ENCODE assay signal across 14 cellular contexts in genomic region chr7:80614911-80615310, GRCh38. TPM values are rescaled to one million over a fixed set of nuclear protein-coding genes. Genes with fewer than 3 reads are reported as not detected.
DNase-seq lines count a peak whose midpoint lies in the region; ATAC-seq and TF ChIP-seq lines count a peak whose summit lies in the region.
"Had no signal": no experiment of that assay in that cellular context is flagged by ENCODE, and none has a peak within 500 bp of the region (broad histone marks: within the 10 kb centered on the region; RNA-seq: fewer than 3 reads in every experiment).

No MANE protein-coding gene starts in this region.

- no peak overlapping the region for H2BK5ac ChIP-seq in IMR-90 (ENCODE audit: low read depth, low read length, poor library complexity, severe bottlenecking)

- no peak for TF ChIP-seq POLR2A in IMR-90 (IDR thresholded peaks at IDR 0.05; ENCODE audit: low read depth, low read length)

- dilution Hi-C loops in IMR-90 (cut with HindIII; ENCODE audit: low sequenced_read_pairs, unreplicated experiment), result no loop called here

- peak overlapping the region; percentile 59 for H2AFZ ChIP-seq in IMR-90 (replicated peaks; ENCODE audit: low read length, poor library complexity)

- H2AK5ac ChIP-seq in IMR-90 (ENCODE audit: low read depth, low read length), result no peak overlapping the region

- no peak overlapping the region for H4K91ac ChIP-seq in IMR-90 (ENCODE audit: insufficient read depth, low read depth, low read length)

- peak overlapping the region; percentile 91; the same call in 1 of the 2 replicates for H3K18ac ChIP-seq in IMR-90 (ENCODE audit: low read depth, low read length)

- BruUV-seq in IMR-90 (replicated peaks; lab: Mats Ljungman, UMichigan), result no TSS peak

- H4K8ac ChIP-seq in IMR-90 (ENCODE audit: low read depth in 2 of 2, low read length in 2 of 2), result peak overlapping the region in 1 of 2 experiments; percentile 11; a peak in 1 of 4 replicates

- H3K9ac ChIP-seq in IMR-90 (ENCODE audit: low read depth, low read length), result no peak overlapping the region

- H3K4me3 Mint-ChIP-seq in CD8-positive, alpha-beta T cell, result no peak overlapping the region
- H3K4me3 Mint-ChIP-seq: activated CD8-positive, alpha-beta memory T cell treated with anti-CD3 and anti-CD28 coated beads, Interleukin-2, amount 10 ng/mL, durations not matched to agents 7 days and 5 days; CD4-positive, alpha-beta T cell had no signal

- H3K9me3 ChIP-seq in IMR-90 (ENCODE audit: control insufficient read depth, insufficient read depth, low read length) (no peaks in the 10 kb centered on the region; the same call in 1 of the 2 replicates), WERI-Rb-1 (ENCODE audit: severe bottlenecking) (no peaks in the 10 kb centered on the region)
- no peaks in the 10 kb centered on the region for H3K9me3 ChIP-seq in CD8-positive, alpha-beta T cell (ENCODE audit: low read length)

- in situ Hi-C loops in IMR-90 (cut with MboI; ENCODE audit: low sequenced_read_pairs), result no loop called here

- H3K27ac ChIP-seq in IMR-90 (ENCODE audit: insufficient read depth, low read length) (no peak overlapping the region), WERI-Rb-1 (no peak overlapping the region)
- no peak overlapping the region for H3K27ac ChIP-seq in CD8-positive, alpha-beta T cell (ENCODE audit: low read depth, low read length)

- H3K4ac ChIP-seq in IMR-90 (ENCODE audit: low read depth, low read length), result no peak overlapping the region; the same call in 1 of the 2 replicates

- intact Hi-C loops in IMR-90 (cut with micrococcal nuclease), result no loop called here
- intact Hi-C loops in CD8-positive, alpha-beta T cell (cut with DNase I, micrococcal nuclease), result no loop called here

- H3K36me3 ChIP-seq in IMR-90 (ENCODE audit: control insufficient read depth, insufficient read depth, low read length), result no peaks in the 10 kb centered on the region
- no peaks in the 10 kb centered on the region for H3K36me3 ChIP-seq in CD8-positive, alpha-beta T cell (ENCODE audit: insufficient read depth, low read length)
- no peaks in the 10 kb centered on the region for H3K36me3 ChIP-seq in WERI-Rb-1

- no peak overlapping the region for H3K4me2 ChIP-seq in IMR-90 (ENCODE audit: low read depth, low read length)

- peak overlapping the region; percentile 76; the same call in 1 of the 2 replicates for H4K5ac ChIP-seq in IMR-90 (ENCODE audit: low read depth, low read length)

- no peaks in the 10 kb centered on the region for H3K36me3 Mint-ChIP-seq in CD8-positive, alpha-beta T cell
- H3K36me3 Mint-ChIP-seq: activated CD8-positive, alpha-beta memory T cell treated with anti-CD3 and anti-CD28 coated beads, Interleukin-2, amount 10 ng/mL, durations not matched to agents 7 days and 5 days; activated naive CD4-positive, alpha-beta T cell treated with anti-CD3 and anti-CD28 coated beads, Interleukin-2, amount 50 U/mL, for 72 hours had no signal

- no peaks in the 10 kb centered on the region for H3K9me1 ChIP-seq in IMR-90 (ENCODE audit: insufficient read depth, low read length)

- TF ChIP-seq RAD21 in IMR-90 (IDR thresholded peaks at IDR 0.05; ENCODE audit: low read length), result no peak

- no peaks in the 10 kb centered on the region for H3K27me3 Mint-ChIP-seq in CD8-positive, alpha-beta T cell (ENCODE audit: low read depth)
- H3K27me3 Mint-ChIP-seq: activated CD8-positive, alpha-beta memory T cell treated with anti-CD3 and anti-CD28 coated beads, Interleukin-2, amount 10 ng/mL, durations not matched to agents 7 days and 5 days; CD4-positive, alpha-beta T cell had no signal

- CTCF ChIA-PET in IMR-90 (lab: Yijun Ruan, JAX), result no interaction called here
- CTCF ChIA-PET in CD8-positive, alpha-beta T cell (lab: Charles Lee), result no interaction called here

- no peaks in the 10 kb centered on the region for H3K4me1 Mint-ChIP-seq in CD8-positive, alpha-beta T cell (ENCODE audit: low read depth)
- H3K4me1 Mint-ChIP-seq: activated CD8-positive, alpha-beta memory T cell treated with anti-CD3 and anti-CD28 coated beads, Interleukin-2, amount 10 ng/mL, durations not matched to agents 7 days and 5 days had no signal

- no peak overlapping the region for H2AK9ac ChIP-seq in IMR-90 (replicated peaks; ENCODE audit: low read depth, low read length, poor library complexity)

- WGBS in IMR-90 (ENCODE audit: extremely low coverage in 2 of 2, insufficient read length in 1 of 2), 2 experiments, result 100% methylated on average over 2 of the region's 5 CpGs; no CpG with 5 or more reads in 1 of the 2 experiments

- ATAC-seq in IMR-90 (ENCODE audit: low read depth) (no peak), HG03135 (IDR thresholded peaks at IDR 0.05; ENCODE audit: unreplicated experiment) (no peak)
- no peak for ATAC-seq in CD8-positive, alpha-beta T cell
- ATAC-seq: activated CD8-positive, alpha-beta memory T cell treated with anti-CD3 and anti-CD28 coated beads, Interleukin-2, amount 10 ng/mL, durations not matched to agents 7 days and 5 days; activated naive CD4-positive, alpha-beta T cell treated with anti-CD3 and anti-CD28 coated beads, Interleukin-2, amount 50 U/mL, for 72 hours had no signal

- no peaks in the 10 kb centered on the region for H3K79me1 ChIP-seq in IMR-90 (ENCODE audit: low read depth in 1 of 2, low read length in 2 of 2)

- peak overlapping the region; percentile 9; the same call in 1 of the 2 replicates for H2BK120ac ChIP-seq in IMR-90 (ENCODE audit: low read depth, low read length)

- no peak overlapping the region for H3K4me3 ChIP-seq in IMR-90 (ENCODE audit: insufficient read depth, low read depth, low read length)
- H3K4me3 ChIP-seq in choroid plexus epithelial cell (ENCODE audit: low read depth, low read length), result no peak overlapping the region
- H3K4me3 ChIP-seq in retinal pigment epithelial cell (ENCODE audit: low read length), result no peak overlapping the region
- no peak overlapping the region for H3K4me3 ChIP-seq in CD8-positive, alpha-beta T cell (ENCODE audit: low read depth, low read length)
- no peak overlapping the region for H3K4me3 ChIP-seq in WERI-Rb-1 (ENCODE audit: low read depth, low read length)

- H3K14ac ChIP-seq in IMR-90 (replicated peaks; ENCODE audit: low read depth, low read length), result no peak overlapping the region

- no peaks in the 10 kb centered on the region for H3K27me3 ChIP-seq in IMR-90 (ENCODE audit: control insufficient read depth, insufficient read depth, low read length)
- H3K27me3 ChIP-seq in CD8-positive, alpha-beta T cell (ENCODE audit: insufficient read depth, low read length), result no peaks in the 10 kb centered on the region
- H3K27me3 ChIP-seq in WERI-Rb-1 (ENCODE audit: insufficient read depth, low read depth, severe bottlenecking), result no peaks in the 10 kb centered on the region

- H3K23ac ChIP-seq in IMR-90 (ENCODE audit: low read depth, low read length), result no peak overlapping the region

- DNase-seq in EH (ENCODE audit: low read depth) (peak; percentile 93), IMR-90 (peak; percentile 42), choroid plexus epithelial cell (ENCODE audit: low read depth) (peak; percentile 68), retinal pigment epithelial cell (ENCODE audit: low read depth) (peak; percentile 12), WERI-Rb-1 (no peak)
- no peak for DNase-seq in CD8-positive, alpha-beta T cell
- no peak for DNase-seq in stimulated activated CD4-positive, alpha-beta T cell treated with anti-CD3 and anti-CD28 coated beads, Interleukin-2, amount 100 ng/mL, for 48 hours
- DNase-seq: activated CD8-positive, alpha-beta memory T cell treated with anti-CD3 and anti-CD28 coated beads, Interleukin-2, amount 10 ng/mL, durations not matched to agents 7 days and 5 days; CD4-positive, alpha-beta T cell; dermis blood vessel endothelial cell; NCI-H1694 treated with DMSO at 0.1 percent for 48 hours; SIG-M5 had no signal

- peaks cover 2% of the 10 kb centered on the region for H3K4me1 ChIP-seq in IMR-90 (ENCODE audit: control insufficient read depth, insufficient read depth, low read length)
- no peaks in the 10 kb centered on the region for H3K4me1 ChIP-seq in CD8-positive, alpha-beta T cell (ENCODE audit: insufficient read depth, low read length)

- 0 out of 2 replicates have a peak overlapping the region, but pooled peaks have one; percentile 13 for H2BK20ac ChIP-seq in IMR-90 (ENCODE audit: low read depth, low read length)

- no peak overlapping the region for H3K27ac Mint-ChIP-seq in CD8-positive, alpha-beta T cell
- H3K27ac Mint-ChIP-seq: activated CD8-positive, alpha-beta memory T cell treated with anti-CD3 and anti-CD28 coated beads, Interleukin-2, amount 10 ng/mL, durations not matched to agents 7 days and 5 days; activated naive CD4-positive, alpha-beta T cell treated with anti-CD3 and anti-CD28 coated beads, Interleukin-2, amount 50 U/mL, for 72 hours; CD4-positive, alpha-beta T cell had no signal

- H4K20me1 ChIP-seq in IMR-90 (ENCODE audit: insufficient read depth, low read length), result no peaks in the 10 kb centered on the region

- TF ChIP-seq CTCF in IMR-90 (conservative IDR thresholded peaks at IDR 0.05; ENCODE audit: low read depth, low read length), result no peak
- no peak for TF ChIP-seq CTCF in choroid plexus epithelial cell (conservative IDR thresholded peaks at IDR 0.05; ENCODE audit: low read depth, low read length)
- TF ChIP-seq CTCF in retinal pigment epithelial cell (conservative IDR thresholded peaks at IDR 0.05; ENCODE audit: low read depth, low read length), result no peak
- TF ChIP-seq CTCF in CD8-positive, alpha-beta T cell (IDR thresholded peaks at IDR 0.05), result no peak
- no peak for TF ChIP-seq CTCF in WERI-Rb-1 (IDR thresholded peaks at IDR 0.05; ENCODE audit: low read depth, low read length)

- no peak overlapping the region for H3K56ac ChIP-seq in IMR-90 (ENCODE audit: extremely low read depth, insufficient read depth, low read length)

- no peaks in the 10 kb centered on the region for H3K9me3 Mint-ChIP-seq in CD8-positive, alpha-beta T cell
- H3K9me3 Mint-ChIP-seq: CD4-positive, alpha-beta T cell had no signal

- no peak overlapping the region for H2BK15ac ChIP-seq in IMR-90 (ENCODE audit: low read depth, low read length)

- POLR2A ChIA-PET in IMR-90 (lab: Charles Lee; ENCODE audit: unreplicated experiment), result no interaction called here
- POLR2A ChIA-PET in CD8-positive, alpha-beta T cell (lab: Charles Lee), result no interaction called here

TF ChIP-seq in IMR-90, 13 proteins besides CTCF, POLR2A, EP300 and RAD21 (continues in another document):
- TF ChIP-seq CHD1 (IDR thresholded peaks at IDR 0.05; ENCODE audit: low read depth, low read length) (no peak), MAZ (IDR thresholded peaks at IDR 0.05; ENCODE audit: borderline replicate concordance, low read depth, low read length) (no peak), BHLHE40 (IDR thresholded peaks at IDR 0.05; ENCODE audit: low read depth, low read length) (no peak), CEBPB (IDR thresholded peaks at IDR 0.05; ENCODE audit: low read depth, low read length) (no peak), FOS (IDR thresholded peaks at IDR 0.05; ENCODE audit: low read depth, low read length) (no peak)

RNA-seq across cellular contexts. Expression of gene CD36, which starts 23.5 kb away (rescaled TPM):
- total RNA-seq in IMR-90 (2012; rRNA removed), result 0.54 and 0.56 TPM in 2 replicates
- polyA plus RNA-seq in IMR-90 (2012; rRNA removed), result 0.19 and 0.52 TPM in 2 replicates
- 0.04 and 0.05 TPM in 2 replicates for polyA plus RNA-seq in IMR-90 (2012; cell fraction: cytosol; rRNA removed)
- 0.03 and 0.47 TPM in 2 replicates for polyA plus RNA-seq in IMR-90 (2012; cell fraction: nucleus; rRNA removed; ENCODE audit: low replicate concordance)
- total RNA-seq in CD8-positive, alpha-beta T cell, result under 1 TPM in 1 of 2 experiments, not detected in 1; 0.38 TPM
- total RNA-seq: activated CD8-positive, alpha-beta memory T cell treated with anti-CD3 and anti-CD28 coated beads, Interleukin-2, amount 10 ng/mL, durations not matched to agents 7 days and 5 days; activated naive CD4-positive, alpha-beta T cell treated with anti-CD3 and anti-CD28 coated beads, Interleukin-2, amount 50 U/mL, for 72 hours had no signal

Comparison
In these comparisons a context has a peak if more than half of its experiments do, and no peak if none do; other contexts are left out.
1. DNase-seq: peak in EH (single experiment), IMR-90 (single experiment), choroid plexus epithelial cell (single experiment) and retinal pigment epithelial cell (single experiment); none in CD8-positive, alpha-beta T cell (0 of 7), stimulated activated CD4-positive, alpha-beta T cell treated with anti-CD3 and anti-CD28 coated beads, Interleukin-2, amount 100 ng/mL, for 48 hours (0 of 2) and WERI-Rb-1 (single experiment).